In genomic region chr22:26457661-26458272, GRCh38 we compare ENCODE assay signal across 26 cellular contexts.
"Had no signal": no experiment of that assay in that cellular context is flagged by ENCODE, and none has a peak within 500 bp of the region (broad histone marks: within the 10 kb centered on the region; RNA-seq: fewer than 3 reads in every experiment).

No MANE protein-coding gene starts in this region.

- DNase-seq: islet precursor cell; left ventricle myocardium inferior; midbrain; mucosa of descending colon; naive thymus-derived CD4-positive, alpha-beta T cell; nucleus accumbens; pancreas; posterior cingulate gyrus; psoas muscle; right lobe of liver; stimulated activated CD4-positive, alpha-beta T cell treated with anti-CD3 and anti-CD28 coated beads, Interleukin-1b, Interleukin-23, amount 100 ng/mL, for 48 hours; stimulated activated CD4-positive, alpha-beta T cell treated with anti-CD3 and anti-CD28 coated beads, Interleukin-2, amount 100 ng/mL, for 48 hours; stimulated activated CD4-positive, alpha-beta T cell treated with anti-CD3 and anti-CD28 coated beads, Interleukin-4, amount 100 ng/mL, for 4 hours; stimulated activated CD8-positive, alpha-beta memory T cell treated with anti-CD3 and anti-CD28 coated beads, Interleukin-4, amount 100 ng/mL, for 48 hours; stimulated activated naive CD4-positive, alpha-beta T cell treated with Interleukin-2 at 50 U/mL for 16 hours; stimulated activated naive CD8-positive, alpha-beta T cell treated with anti-CD3 and anti-CD28 coated beads, Interleukin-15, amount 100 ng/mL, for 72 hours; substantia nigra had no signal

- H3K4me3 ChIP-seq: hepatocyte, left ventricle myocardium inferior, lung, mucosa of descending colon, pancreas, psoas muscle, right atrium auricular region, right lobe of liver, smooth muscle cell, tibial nerve, vagina had no signal

- H3K27me3 Mint-ChIP-seq: naive thymus-derived CD4-positive, alpha-beta T cell; natural killer cell treated with Interleukin-12 subunit alpha and Interleukin-12 subunit beta and Interleukin-15 and Interleukin-18, amount 100 ng/mL, for 72 hours; stimulated activated memory B cell treated with anti-CD40 and anti-IgM and Interleukin-4, amounts not matched to agents 10 μg/mL and 1 μg/mL and 100 μg/mL, for 72 hours; stimulated activated naive CD8-positive, alpha-beta T cell treated with anti-CD3 and anti-CD28 coated beads, Interleukin-15, amount 100 ng/mL, for 72 hours; type B pancreatic cell had no signal

- H3K9me3 ChIP-seq: left ventricle myocardium inferior, mucosa of descending colon, pancreas, psoas muscle, right atrium auricular region, right lobe of liver, tibial nerve, vagina had no signal

- ATAC-seq: mucosa of descending colon; naive thymus-derived CD4-positive, alpha-beta T cell; natural killer cell treated with Interleukin-12 subunit alpha and Interleukin-12 subunit beta and Interleukin-15 and Interleukin-18, amount 100 ng/mL, for 72 hours; pancreas; psoas muscle; right lobe of liver; stimulated activated memory B cell treated with anti-CD40 and anti-IgM and Interleukin-4, amounts not matched to agents 10 μg/mL and 1 μg/mL and 100 μg/mL, for 72 hours; stimulated activated naive CD8-positive, alpha-beta T cell treated with anti-CD3 and anti-CD28 coated beads, Interleukin-15, amount 100 ng/mL, for 72 hours had no signal

- H3K4me1 Mint-ChIP-seq: stimulated activated memory B cell treated with anti-CD40 and anti-IgM and Interleukin-4, amounts not matched to agents 10 μg/mL and 1 μg/mL and 100 μg/mL, for 72 hours; stimulated activated naive CD8-positive, alpha-beta T cell treated with anti-CD3 and anti-CD28 coated beads, Interleukin-15, amount 100 ng/mL, for 72 hours had no signal

- H3K27ac Mint-ChIP-seq: natural killer cell treated with Interleukin-12 subunit alpha and Interleukin-12 subunit beta and Interleukin-15 and Interleukin-18, amount 100 ng/mL, for 72 hours; stimulated activated memory B cell treated with anti-CD40 and anti-IgM and Interleukin-4, amounts not matched to agents 10 μg/mL and 1 μg/mL and 100 μg/mL, for 72 hours; type B pancreatic cell had no signal

- H3K4me3 Mint-ChIP-seq: naive thymus-derived CD4-positive, alpha-beta T cell; natural killer cell treated with Interleukin-12 subunit alpha and Interleukin-12 subunit beta and Interleukin-15 and Interleukin-18, amount 100 ng/mL, for 72 hours; stimulated activated memory B cell treated with anti-CD40 and anti-IgM and Interleukin-4, amounts not matched to agents 10 μg/mL and 1 μg/mL and 100 μg/mL, for 72 hours; stimulated activated naive CD8-positive, alpha-beta T cell treated with anti-CD3 and anti-CD28 coated beads, Interleukin-15, amount 100 ng/mL, for 72 hours; type B pancreatic cell had no signal

- H3K9me3 Mint-ChIP-seq: naive thymus-derived CD4-positive, alpha-beta T cell; natural killer cell treated with Interleukin-12 subunit alpha and Interleukin-12 subunit beta and Interleukin-15 and Interleukin-18, amount 100 ng/mL, for 72 hours; stimulated activated memory B cell treated with anti-CD40 and anti-IgM and Interleukin-4, amounts not matched to agents 10 μg/mL and 1 μg/mL and 100 μg/mL, for 72 hours; stimulated activated naive CD8-positive, alpha-beta T cell treated with anti-CD3 and anti-CD28 coated beads, Interleukin-15, amount 100 ng/mL, for 72 hours; type B pancreatic cell had no signal

- H3K27ac ChIP-seq: hepatocyte, left ventricle myocardium inferior, pancreas, psoas muscle, right atrium auricular region, right lobe of liver, tibial nerve, vagina had no signal

- H3K27me3 ChIP-seq: hepatocyte, pancreas, right atrium auricular region, right lobe of liver, tibial nerve, vagina had no signal

- H3K36me3 Mint-ChIP-seq: natural killer cell treated with Interleukin-12 subunit alpha and Interleukin-12 subunit beta and Interleukin-15 and Interleukin-18, amount 100 ng/mL, for 72 hours; type B pancreatic cell had no signal
